In the genomic region with DNA sequence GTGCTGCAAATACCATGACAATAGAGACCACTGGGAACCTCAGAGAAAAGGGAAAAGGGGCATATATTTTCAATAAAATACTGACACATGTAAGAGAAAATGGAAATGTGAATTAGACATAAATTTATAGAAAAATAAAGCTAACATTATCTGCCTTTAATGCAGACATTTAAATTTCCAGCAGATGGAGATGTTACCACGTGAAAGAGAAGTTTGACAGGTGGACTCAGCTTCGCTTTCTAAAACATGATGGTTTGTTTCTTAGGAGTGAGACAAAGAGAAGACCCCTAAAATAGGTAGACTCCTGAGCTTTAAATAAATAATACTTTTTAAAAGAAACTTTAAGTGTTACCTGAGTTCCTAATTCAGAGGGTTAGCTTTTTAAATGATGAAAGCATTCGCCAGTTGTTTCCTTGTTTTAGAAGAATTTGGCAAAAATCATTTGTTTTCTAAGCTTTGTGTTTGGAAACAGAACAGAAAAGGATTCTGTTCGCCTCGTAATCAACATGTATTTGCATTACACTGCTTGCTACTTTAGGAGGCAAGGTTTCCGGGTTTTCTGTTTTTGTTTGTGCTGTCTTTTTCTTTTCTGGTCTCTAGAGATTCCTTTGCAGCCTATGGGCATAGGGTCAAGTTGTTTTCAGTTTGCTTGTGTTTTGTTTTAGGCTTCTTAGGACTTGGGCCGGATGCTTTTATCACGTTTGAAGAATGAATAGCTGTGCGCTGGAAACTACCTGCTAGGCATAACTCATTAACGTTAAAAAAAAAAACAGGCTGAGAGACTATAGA, we compare ENCODE assay signal across 9 cellular contexts.
DNase-seq lines count a peak whose midpoint lies in the region; ATAC-seq and TF ChIP-seq lines count a peak whose summit lies in the region.
"Had no signal": no experiment of that assay in that cellular context is flagged by ENCODE, and none has a peak within 500 bp of the region (broad histone marks: within the 10 kb centered on the region; RNA-seq: fewer than 3 reads in every experiment).

No MANE protein-coding gene starts in this region.

- no peaks in the 10 kb centered on the region for H3K36me3 ChIP-seq in OCI-LY1 (ENCODE audit: insufficient read depth, low read length)
- H3K36me3 ChIP-seq in esophagus muscularis mucosa, result no peaks in the 10 kb centered on the region
- no peaks in the 10 kb centered on the region for H3K36me3 ChIP-seq in prostate gland

- no peaks in the 10 kb centered on the region for H3K4me1 ChIP-seq in OCI-LY1 (ENCODE audit: insufficient read depth, low read length, severe bottlenecking)
- H3K4me1 ChIP-seq in esophagus muscularis mucosa, result peaks cover 27 to 33% (median 32%) of the 10 kb centered on the region in 4 donors
- H3K4me1 ChIP-seq in prostate gland (replicated peaks), result peaks cover 8% of the 10 kb centered on the region

- H3K79me2 ChIP-seq in OCI-LY1 (ENCODE audit: insufficient read depth, low read length), result no peaks in the 10 kb centered on the region

- POLR2A ChIA-PET in GM10248 (lab: Yijun Ruan, JAX), result no interaction called here

- H3K27me3 Mint-ChIP-seq in activated T-helper 1 cell treated with anti-CD3 and anti-CD28 coated beads, Interleukin-12 subunit alpha, Interleukin-12 subunit beta, Interleukin-2, Interleukin-4 antibody, amounts not matched to agents 30 ng/mL and 10 ng/mL and 1 ng/mL, durations not matched to agents 14 hours and 24 hours and 36 hours (ENCODE audit: insufficient read depth), result peaks cover 30% of the 10 kb centered on the region

- CTCF ChIA-PET in GM10248 (lab: Yijun Ruan, JAX), result interaction anchor here (0.8 to 1.6 kb wide), 7 partner anchors 9 to 57 kb away, joined by 3 to 8 read pairs (median 3); no protein-coding TSS in a partner anchor

- TF ChIP-seq POLR2A in esophagus muscularis mucosa (IDR thresholded peaks at IDR 0.05; ENCODE audit: low read depth) (no peak), prostate gland (IDR thresholded peaks at IDR 0.05) (no peak)

- H3K27me3 ChIP-seq in OCI-LY1 (ENCODE audit: insufficient read depth, low read length) (0 out of 2 replicates have a peak, but pooled peaks cover 4% of the 10 kb centered on the region), esophagus muscularis mucosa (no peaks in the 10 kb centered on the region), prostate gland (replicated peaks; ENCODE audit: insufficient read depth) (no peaks in the 10 kb centered on the region)

- ATAC-seq in GM18858 (IDR thresholded peaks at IDR 0.05; ENCODE audit: unreplicated experiment), result no peak

- no peak overlapping the region for H3K27ac Mint-ChIP-seq in activated T-helper 1 cell treated with anti-CD3 and anti-CD28 coated beads, Interleukin-12 subunit alpha, Interleukin-12 subunit beta, Interleukin-2, Interleukin-4 antibody, amounts not matched to agents 30 ng/mL and 10 ng/mL and 1 ng/mL, durations not matched to agents 14 hours and 24 hours and 36 hours
- H3K27ac Mint-ChIP-seq: dendritic cell treated with granulocyte-macrophage colony-stimulating factor and Interleukin-4, amounts not matched to agents 40 ng/mL and 50 ng/mL, for 4 days had no signal

- H3K4me1 Mint-ChIP-seq in activated T-helper 1 cell treated with anti-CD3 and anti-CD28 coated beads, Interleukin-12 subunit alpha, Interleukin-12 subunit beta, Interleukin-2, Interleukin-4 antibody, amounts not matched to agents 30 ng/mL and 10 ng/mL and 1 ng/mL, durations not matched to agents 14 hours and 24 hours and 36 hours (ENCODE audit: low read depth), result no peaks in the 10 kb centered on the region

- no peaks in the 10 kb centered on the region for H3F3A ChIP-seq in OCI-LY1 (ENCODE audit: insufficient read depth, low read length)

- DNase-seq in GM10248 (ENCODE audit: extremely low spot score), result no peak
- DNase-seq in esophagus muscularis mucosa (ENCODE audit: extremely low spot score), result no peak
- peak; percentile 33 for DNase-seq in prostate gland (ENCODE audit: low spot score)
- no peak for DNase-seq in effector CD4-positive, alpha-beta T cell
- no peak for DNase-seq in activated T-helper 1 cell treated with anti-CD3 and anti-CD28 coated beads, Interleukin-12 subunit alpha, Interleukin-12 subunit beta, Interleukin-2, Interleukin-4 antibody, amounts not matched to agents 30 ng/mL and 10 ng/mL and 1 ng/mL, durations not matched to agents 14 hours and 24 hours and 36 hours (ENCODE audit: low spot score)
- DNase-seq in foreskin fibroblast, result no peak

- intact Hi-C loops in esophagus muscularis mucosa (cut with DNase I), result loop anchor here (2.0 to 10.0 kb wide), 2 partner anchors 54 to 272 kb away; partner anchors contain the start of gene THSD4
- intact Hi-C loops in prostate gland (cut with DNase I), result loop anchor here (5.0 to 10.0 kb wide), 4 partner anchors 41 to 416 kb away; no protein-coding TSS in a partner anchor
- intact Hi-C loops in activated T-helper 1 cell treated with anti-CD3 and anti-CD28 coated beads, Interleukin-12 subunit alpha, Interleukin-12 subunit beta, Interleukin-2, Interleukin-4 antibody, amounts not matched to agents 30 ng/mL and 10 ng/mL and 1 ng/mL, durations not matched to agents 14 hours and 24 hours and 36 hours (cut with micrococcal nuclease), result no loop called here

- H3K9me2 ChIP-seq in OCI-LY1 (ENCODE audit: low read depth, low read length), result no peaks in the 10 kb centered on the region

- no peak overlapping the region for H3K4me2 ChIP-seq in OCI-LY1 (ENCODE audit: low read length)

- no peak overlapping the region for H2AFZ ChIP-seq in OCI-LY1 (ENCODE audit: low read length)

- no peak overlapping the region for H3K4me3 Mint-ChIP-seq in activated T-helper 1 cell treated with anti-CD3 and anti-CD28 coated beads, Interleukin-12 subunit alpha, Interleukin-12 subunit beta, Interleukin-2, Interleukin-4 antibody, amounts not matched to agents 30 ng/mL and 10 ng/mL and 1 ng/mL, durations not matched to agents 14 hours and 24 hours and 36 hours
- H3K4me3 Mint-ChIP-seq: dendritic cell treated with granulocyte-macrophage colony-stimulating factor and Interleukin-4, amounts not matched to agents 40 ng/mL and 50 ng/mL, for 4 days had no signal

- no peak for TF ChIP-seq EP300 in esophagus muscularis mucosa (IDR thresholded peaks at IDR 0.05)

- H4K20me1 ChIP-seq in OCI-LY1 (ENCODE audit: insufficient read depth, low read length), result no peaks in the 10 kb centered on the region

- H3K4me3 ChIP-seq in OCI-LY1 (ENCODE audit: low read depth, low read length, poor library complexity, severe bottlenecking) (no peak overlapping the region), esophagus muscularis mucosa (no peak overlapping the region), prostate gland (no peak overlapping the region), foreskin fibroblast (ENCODE audit: low read depth in 1 of 2, low read length in 2 of 2) (no peak overlapping the region)

- H3K9me3 ChIP-seq in OCI-LY1 (ENCODE audit: low read length) (no peaks in the 10 kb centered on the region), esophagus muscularis mucosa (no peaks in the 10 kb centered on the region), prostate gland (no peaks in the 10 kb centered on the region)

- TF ChIP-seq CTCF in GM10248 (IDR thresholded peaks at IDR 0.05; ENCODE audit: control extremely low read depth, extremely low read depth, low read depth, missing control alignments) (peak; percentile 7), OCI-LY1 (IDR thresholded peaks at IDR 0.05; ENCODE audit: low read length) (peak; percentile 36), esophagus muscularis mucosa (IDR thresholded peaks at IDR 0.05) (peak; percentile 47 to 66 (median 58)), prostate gland (IDR thresholded peaks at IDR 0.05) (peak in 3 of 4 experiments; percentile 70 to 82 (median 80)), foreskin fibroblast (IDR thresholded peaks at IDR 0.05; ENCODE audit: low read depth, low read length) (no peak)

- no peaks in the 10 kb centered on the region for H3K9me3 Mint-ChIP-seq in activated T-helper 1 cell treated with anti-CD3 and anti-CD28 coated beads, Interleukin-12 subunit alpha, Interleukin-12 subunit beta, Interleukin-2, Interleukin-4 antibody, amounts not matched to agents 30 ng/mL and 10 ng/mL and 1 ng/mL, durations not matched to agents 14 hours and 24 hours and 36 hours
- H3K9me3 Mint-ChIP-seq: dendritic cell treated with granulocyte-macrophage colony-stimulating factor and Interleukin-4, amounts not matched to agents 40 ng/mL and 50 ng/mL, for 4 days had no signal

- no peaks in the 10 kb centered on the region for H3K36me3 Mint-ChIP-seq in activated T-helper 1 cell treated with anti-CD3 and anti-CD28 coated beads, Interleukin-12 subunit alpha, Interleukin-12 subunit beta, Interleukin-2, Interleukin-4 antibody, amounts not matched to agents 30 ng/mL and 10 ng/mL and 1 ng/mL, durations not matched to agents 14 hours and 24 hours and 36 hours (ENCODE audit: low read depth)

- 57% methylated on average over 10 of the region's 10 CpGs for WGBS in esophagus muscularis mucosa
- WGBS in prostate gland, result 19% methylated on average over 10 of the region's 10 CpGs

- H3K9ac ChIP-seq in OCI-LY1 (ENCODE audit: low read length), result no peak overlapping the region

- H3K27ac ChIP-seq in OCI-LY1 (ENCODE audit: low read depth, low read length, poor library complexity, severe bottlenecking) (no peak overlapping the region), esophagus muscularis mucosa (replicated peaks in 1 of 4) (no peak overlapping the region), prostate gland (peak overlapping the region; percentile 64 to 68)

Comparison
In these comparisons a context has a peak if more than half of its experiments do, and no peak if none do; other contexts are left out.
1. H3K27ac ChIP-seq: peak in prostate gland (2 of 2); none in OCI-LY1 (single experiment) and esophagus muscularis mucosa (0 of 4).